Comparison of ENCODE assay signal across 1 cellular context in genomic region chr2:54722641-54723299, GRCh38.
TF ChIP-seq lines count a peak whose summit lies in the region.

No MANE protein-coding gene starts in this region.

TF ChIP-seq in HepG2, 621 proteins besides CTCF, POLR2A, EP300 and RAD21 (continued from another document and continues in another):
- TF ChIP-seq ZNF501 (CRISPR knock-in tag; IDR thresholded peaks at IDR 0.05) (no peak), ZNF337 (CRISPR knock-in tag; IDR thresholded peaks at IDR 0.05; ENCODE audit: borderline replicate concordance, low read depth) (no peak), SALL2 (CRISPR knock-in tag; IDR thresholded peaks at IDR 0.05) (no peak), MYC (CRISPR knock-in tag; IDR thresholded peaks at IDR 0.05; ENCODE audit: borderline replicate concordance) (no peak), ZNF530 (CRISPR knock-in tag; IDR thresholded peaks at IDR 0.05; ENCODE audit: low read depth) (no peak), ZNF781 (CRISPR knock-in tag; IDR thresholded peaks at IDR 0.05; ENCODE audit: borderline replicate concordance, not compliant biosample characterization) (no peak), ZNF724P (CRISPR knock-in tag; IDR thresholded peaks at IDR 0.05; ENCODE audit: borderline replicate concordance) (no peak), ZNF691 (CRISPR knock-in tag; IDR thresholded peaks at IDR 0.05; ENCODE audit: borderline replicate concordance, low read depth) (no peak), RFXAP (CRISPR knock-in tag; IDR thresholded peaks at IDR 0.05; ENCODE audit: borderline replicate concordance) (no peak), POGZ (CRISPR knock-in tag; IDR thresholded peaks at IDR 0.05) (no peak), ZNF891 (CRISPR knock-in tag; IDR thresholded peaks at IDR 0.05) (no peak), ZNF879 (CRISPR knock-in tag; IDR thresholded peaks at IDR 0.05) (no peak), PHF8 (CRISPR knock-in tag; IDR thresholded peaks at IDR 0.05) (peak; percentile 78; the same call in 1 of the 2 replicates), TCF12 (IDR thresholded peaks at IDR 0.05) (no peak), TCF12 (CRISPR knock-in tag; IDR thresholded peaks at IDR 0.05) (no peak), ZNF318 (CRISPR knock-in tag; IDR thresholded peaks at IDR 0.05) (no peak), PPARG (CRISPR knock-in tag; conservative IDR thresholded peaks at IDR 0.05) (peak; percentile 43; the same call in 1 of the 2 replicates), STAG1 (CRISPR knock-in tag; IDR thresholded peaks at IDR 0.05) (peak; percentile 5; the same call in 1 of the 2 replicates), NR2F2 (IDR thresholded peaks at IDR 0.05; ENCODE audit: borderline replicate concordance, low read depth) (0 out of 2 replicates have a peak, but pooled peaks have one; percentile 16), RERE (CRISPR knock-in tag; IDR thresholded peaks at IDR 0.05; ENCODE audit: low read depth) (no peak), MXD3 (CRISPR knock-in tag; IDR thresholded peaks at IDR 0.05) (no peak), ZNF782 (CRISPR knock-in tag; IDR thresholded peaks at IDR 0.05; ENCODE audit: borderline replicate concordance) (0 out of 2 replicates have a peak, but pooled peaks have one; percentile 12), ELK4 (CRISPR knock-in tag; IDR thresholded peaks at IDR 0.05; ENCODE audit: borderline replicate concordance) (no peak), ZNF407 (CRISPR knock-in tag; IDR thresholded peaks at IDR 0.05; ENCODE audit: not compliant biosample characterization) (no peak), CAMTA2 (CRISPR knock-in tag; IDR thresholded peaks at IDR 0.05; ENCODE audit: borderline replicate concordance) (no peak), KDM5A (IDR thresholded peaks at IDR 0.05; ENCODE audit: borderline replicate concordance, low read length) (no peak; the same call in 1 of the 2 replicates), KDM6A (CRISPR knock-in tag; IDR thresholded peaks at IDR 0.05; ENCODE audit: low read depth) (no peak), BHLHE40 (IDR thresholded peaks at IDR 0.05; ENCODE audit: low read length) (no peak), ZBTB43 (CRISPR knock-in tag; conservative IDR thresholded peaks at IDR 0.05) (no peak), ZNF446 (CRISPR knock-in tag; IDR thresholded peaks at IDR 0.05) (0 out of 2 replicates have a peak, but pooled peaks have one; percentile 8)
